Comparison of ENCODE assay signal across 20 cellular contexts in genomic region chr6:5438882-5439584, GRCh38.
"Had no signal": no experiment of that assay in that cellular context is flagged by ENCODE, and none has a peak within 500 bp of the region (broad histone marks: within the 10 kb centered on the region; RNA-seq: fewer than 3 reads in every experiment).

No MANE protein-coding gene starts in this region.

- DNase-seq: activated CD4-positive, alpha-beta T cell treated with anti-CD3 and anti-CD28 coated beads for 36 hours; activated CD8-positive, alpha-beta memory T cell treated with anti-CD3 and anti-CD28 coated beads, Interleukin-2, amount 50 U/mL, for 48 hours; activated CD8-positive, alpha-beta T cell treated with anti-CD3 and anti-CD28 coated beads, Interleukin-2, amount 10 ng/mL, durations not matched to agents 7 days and 5 days; activated gamma-delta T cell treated with Interleukin-2 at 50 U/mL for 16 hours; amygdala; body of pancreas; central memory CD4-positive, alpha-beta T cell; colonic mucosa; foreskin keratinocyte; glutamatergic neuron; left ventricle myocardium superior; naive thymus-derived CD8-positive, alpha-beta T cell; sigmoid colon; spleen; stomach; testis had no signal

- H3K9ac ChIP-seq: parathyroid adenoma had no signal

- H3K4me3 Mint-ChIP-seq: activated CD4-positive, alpha-beta T cell treated with anti-CD3 and anti-CD28 coated beads for 36 hours; activated CD8-positive, alpha-beta T cell treated with anti-CD3 and anti-CD28 coated beads, Interleukin-2, amount 10 ng/mL, durations not matched to agents 7 days and 5 days; activated naive CD8-positive, alpha-beta T cell; memory B cell; naive thymus-derived CD8-positive, alpha-beta T cell had no signal

- H3K9me3 ChIP-seq: body of pancreas, colonic mucosa, neutrophil, sigmoid colon, testis had no signal

- H3K79me2 ChIP-seq: parathyroid adenoma had no signal

- H3K27me3 Mint-ChIP-seq: activated CD4-positive, alpha-beta T cell treated with anti-CD3 and anti-CD28 coated beads for 36 hours; activated naive CD8-positive, alpha-beta T cell; memory B cell; naive thymus-derived CD8-positive, alpha-beta T cell had no signal

- H3K4me3 ChIP-seq: body of pancreas, colonic mucosa, sigmoid colon, spleen, stomach, testis had no signal

- H3K27me3 ChIP-seq: body of pancreas, colonic mucosa, foreskin keratinocyte, neutrophil, sigmoid colon, spleen, stomach, testis had no signal

- H3K4me1 ChIP-seq: colonic mucosa, foreskin keratinocyte, testis had no signal

- H3K27ac Mint-ChIP-seq: activated CD4-positive, alpha-beta T cell treated with anti-CD3 and anti-CD28 coated beads for 36 hours; activated CD8-positive, alpha-beta T cell treated with anti-CD3 and anti-CD28 coated beads, Interleukin-2, amount 10 ng/mL, durations not matched to agents 7 days and 5 days; activated naive CD8-positive, alpha-beta T cell; memory B cell; naive thymus-derived CD8-positive, alpha-beta T cell had no signal

- H3K27ac ChIP-seq: body of pancreas, colonic mucosa, foreskin keratinocyte, neutrophil, parathyroid adenoma, sigmoid colon, spleen, stomach, testis had no signal

- H3K36me3 ChIP-seq: colonic mucosa, neutrophil, sigmoid colon had no signal
